Comparison of ENCODE assay signal across 13 cellular contexts in the genomic region with DNA sequence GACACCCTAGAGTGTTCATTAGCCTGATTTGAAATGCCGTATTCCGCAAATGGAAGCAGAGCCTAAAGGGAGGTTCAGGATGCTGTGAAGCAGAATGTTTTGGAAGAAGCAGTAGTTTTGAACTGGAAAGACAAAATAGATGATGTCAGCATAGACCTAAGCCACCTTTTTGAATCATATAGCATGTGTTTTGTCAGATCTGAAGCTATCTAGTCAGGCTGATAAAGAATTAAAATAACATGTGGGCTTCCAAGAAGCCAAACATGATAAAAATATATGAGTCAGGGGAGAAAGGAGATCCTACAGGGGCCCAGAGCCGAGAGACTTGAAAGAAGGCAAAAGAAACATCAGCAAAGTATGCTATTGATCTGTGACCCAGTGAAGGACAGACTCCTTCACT. TPM values are rescaled to one million over a fixed set of nuclear protein-coding genes. Genes with fewer than 3 reads are reported as not detected.
DNase-seq lines count a peak whose midpoint lies in the region; ATAC-seq and TF ChIP-seq lines count a peak whose summit lies in the region.
"Had no signal": no experiment of that assay in that cellular context is flagged by ENCODE, and none has a peak within 500 bp of the region (broad histone marks: within the 10 kb centered on the region; RNA-seq: fewer than 3 reads in every experiment).

No MANE protein-coding gene starts in this region.

- intact Hi-C loops in dorsolateral prefrontal cortex (cut with DNase I) (no loop called here), lower lobe of right lung (cut with DNase I) (no loop called here)

- no peak for TF ChIP-seq CTCF in MM.1S (IDR thresholded peaks at IDR 0.05; ENCODE audit: low read length)
- TF ChIP-seq CTCF in dorsolateral prefrontal cortex (IDR thresholded peaks at IDR 0.05 in 54 of 56, conservative IDR thresholded peaks at IDR 0.05 in 2 of 56; ENCODE audit: low read depth in 1 of 56, partially characterized antibody in 56 of 56), result no peak
- no peak for TF ChIP-seq CTCF in nephron progenitor cell (IDR thresholded peaks at IDR 0.05)
- TF ChIP-seq CTCF in lower lobe of right lung (IDR thresholded peaks at IDR 0.05), result no peak

- peaks cover 37% of the 10 kb centered on the region for H3K4me1 Mint-ChIP-seq in nephron progenitor cell

- H3K4me2 ChIP-seq in MM.1S (ENCODE audit: low read depth, low read length), result no peak overlapping the region

- peaks cover 81% of the 10 kb centered on the region for H4K20me1 ChIP-seq in MM.1S (ENCODE audit: insufficient read depth, low read length)

- H3K4me1 ChIP-seq in ACC112 (ENCODE audit: control insufficient read depth, insufficient read depth, low read length, unreplicated experiment) (peaks cover 41% of the 10 kb centered on the region), MM.1S (ENCODE audit: low read length) (peaks cover 62% of the 10 kb centered on the region), lower lobe of right lung (peaks cover 40% of the 10 kb centered on the region)
- H3K4me1 ChIP-seq: foreskin keratinocyte had no signal

- peaks cover 14% of the 10 kb centered on the region for H3K9me3 Mint-ChIP-seq in nephron progenitor cell

- H2AFZ ChIP-seq in ACC112 (ENCODE audit: low read length, unreplicated experiment) (no peak overlapping the region), MM.1S (ENCODE audit: low read length) (no peak overlapping the region)

- H3K27ac ChIP-seq in ACC112 (ENCODE audit: low read depth, low read length), result peak overlapping the region; percentile 78
- H3K27ac ChIP-seq in MM.1S (ENCODE audit: low read length), result peak overlapping the region; percentile 43; the same call in 1 of the 2 replicates
- H3K27ac ChIP-seq in dorsolateral prefrontal cortex, result peak overlapping the region in 52 of 59 donors; percentile 7 to 81 (median 62)
- H3K27ac ChIP-seq in lower lobe of right lung, result no peak overlapping the region
- H3K27ac ChIP-seq: cardiac muscle cell, foreskin keratinocyte, upper lobe of right lung had no signal

- H3K4me3 Mint-ChIP-seq in nephron progenitor cell, result no peak overlapping the region

- peaks cover 96% of the 10 kb centered on the region for H3F3A ChIP-seq in MM.1S (ENCODE audit: insufficient read depth, low read length)

- H3K27me3 ChIP-seq in ACC112 (ENCODE audit: insufficient read depth, low read length), result no peaks in the 10 kb centered on the region
- H3K27me3 ChIP-seq in MM.1S (replicated peaks; ENCODE audit: insufficient read depth, low read length), result no peaks in the 10 kb centered on the region
- H3K27me3 ChIP-seq in dorsolateral prefrontal cortex, result no peaks in the 10 kb centered on the region
- H3K27me3 ChIP-seq in lower lobe of right lung (ENCODE audit: low read depth), result no peaks in the 10 kb centered on the region
- H3K27me3 ChIP-seq: cardiac muscle cell, foreskin keratinocyte, upper lobe of right lung had no signal

- H3K36me3 Mint-ChIP-seq in nephron progenitor cell (ENCODE audit: low read depth), result peaks cover 44% of the 10 kb centered on the region

- no peaks in the 10 kb centered on the region for H3K9me3 ChIP-seq in MM.1S (replicated peaks; ENCODE audit: insufficient read depth, low read length)
- H3K9me3 ChIP-seq in lower lobe of right lung, result no peaks in the 10 kb centered on the region
- H3K9me3 ChIP-seq: upper lobe of right lung had no signal

- no peak overlapping the region for H3K9ac ChIP-seq in MM.1S (ENCODE audit: low read length)

- no peaks in the 10 kb centered on the region for H3K27me3 Mint-ChIP-seq in nephron progenitor cell (ENCODE audit: low read depth, poor library complexity)

- ATAC-seq in lower lobe of right lung, result no peak
- ATAC-seq: foreskin keratinocyte, left colon, upper lobe of right lung had no signal

- H3K36me3 ChIP-seq in ACC112 (ENCODE audit: insufficient read depth, low read length) (peaks cover 29% of the 10 kb centered on the region), MM.1S (replicated peaks; ENCODE audit: insufficient read depth, low read length) (peaks cover 44% of the 10 kb centered on the region), lower lobe of right lung (peaks cover 39% of the 10 kb centered on the region)

- peak overlapping the region; percentile 96 for H3K27ac Mint-ChIP-seq in nephron progenitor cell

- no peak for DNase-seq in MM.1S
- DNase-seq in dorsolateral prefrontal cortex, result no peak
- no peak for DNase-seq in nephron progenitor cell
- no peak for DNase-seq in medulla oblongata (ENCODE audit: extremely low spot score)
- DNase-seq in lower lobe of right lung, result no peak
- no peak for DNase-seq in HuH-7.5 (ENCODE audit: low spot score)
- DNase-seq in SIG-M5 (lab: John Stamatoyannopoulos, UW), result no peak
- DNase-seq: C1 segment of cervical spinal cord, foreskin keratinocyte, left colon, upper lobe of right lung had no signal

- H3K79me2 ChIP-seq in ACC112 (ENCODE audit: control insufficient read depth, insufficient read depth, low read length, unreplicated experiment), result peaks cover 44% of the 10 kb centered on the region
- H3K79me2 ChIP-seq in MM.1S (ENCODE audit: low read length), result peaks cover 99% of the 10 kb centered on the region

- H3K4me3 ChIP-seq in ACC112 (ENCODE audit: low read depth, low read length) (no peak overlapping the region), MM.1S (ENCODE audit: low read length) (no peak overlapping the region), dorsolateral prefrontal cortex (peak overlapping the region in 1 of 59 donors; percentile 5), lower lobe of right lung (no peak overlapping the region)
- H3K4me3 ChIP-seq: cardiac muscle cell, upper lobe of right lung had no signal

- H3K9me2 ChIP-seq in MM.1S (replicated peaks; ENCODE audit: insufficient read depth, low read length), result no peaks in the 10 kb centered on the region

RNA-seq across cellular contexts. Expression of gene RASA2, which starts 47.2 kb away (rescaled TPM):
- 10 to 100 TPM; 19.8 to 49.0 (median 31.1) TPM for total RNA-seq in dorsolateral prefrontal cortex
- 21.5 TPM for total RNA-seq in lower lobe of right lung
